Comparison of ENCODE assay signal across 10 cellular contexts in genomic region chr6:34709386-34709785, GRCh38. TPM values are rescaled to one million over a fixed set of nuclear protein-coding genes. Genes with fewer than 3 reads are reported as not detected.
DNase-seq lines count a peak whose midpoint lies in the region; TF ChIP-seq lines count a peak whose summit lies in the region.
"Had no signal": no experiment of that assay in that cellular context is flagged by ENCODE, and none has a peak within 500 bp of the region (broad histone marks: within the 10 kb centered on the region; RNA-seq: fewer than 3 reads in every experiment).

No MANE protein-coding gene starts in this region.

- H3K4me3 ChIP-seq in fibroblast of villous mesenchyme (ENCODE audit: low read depth, low read length): no peak overlapping the region
- no peak overlapping the region for H3K4me3 ChIP-seq in CD4-positive, alpha-beta memory T cell (ENCODE audit: low read length in 2 of 2)

- no peaks in the 10 kb centered on the region for H3K36me3 ChIP-seq in CD4-positive, alpha-beta memory T cell (ENCODE audit: insufficient read depth, low read length)

- peaks cover 8% of the 10 kb centered on the region for H3K4me1 Mint-ChIP-seq in osteocyte (ENCODE audit: unreplicated experiment)
- peaks cover 0 to 8% (median under 1%) of the 10 kb centered on the region in 4 donors for H3K4me1 Mint-ChIP-seq in CD4-positive, alpha-beta memory T cell

- no peaks in the 10 kb centered on the region for H3K9me3 ChIP-seq in CD4-positive, alpha-beta memory T cell (ENCODE audit: control insufficient read depth in 1 of 2, low read length in 2 of 2)

- no peaks in the 10 kb centered on the region for H3K4me1 ChIP-seq in CD4-positive, alpha-beta memory T cell (ENCODE audit: insufficient read depth, low read length)

- DNase-seq in C1 segment of cervical spinal cord (lab: John Stamatoyannopoulos, UW) (peak in 11 of 14 donors; percentile 10 to 58 (median 34)), SK-MEL-5 (ENCODE audit: low read depth, low spot score) (peak; percentile 95), fibroblast of villous mesenchyme (ENCODE audit: low read depth) (peak; percentile 67), osteocyte (ENCODE audit: extremely low spot score, unreplicated experiment) (peak; percentile 85), LoVo (ENCODE audit: low spot score) (no peak), DMS53 (lab: John Stamatoyannopoulos, UW) (no peak)
- no peak for DNase-seq in activated CD4-positive, alpha-beta T cell treated with anti-CD3 and anti-CD28 coated beads, Interleukin-2, amount 50 U/mL, for 48 hours
- no peak for DNase-seq in CD4-positive, alpha-beta memory T cell
- DNase-seq: activated CD4-positive, alpha-beta T cell treated with anti-CD3 and anti-CD28 coated beads, Interleukin-2, amount 10 ng/mL, durations not matched to agents 7 days and 5 days; CD4-positive, CD25-positive, alpha-beta regulatory T cell had no signal

- no peaks in the 10 kb centered on the region for H3K27me3 Mint-ChIP-seq in osteocyte (ENCODE audit: unreplicated experiment)
- H3K27me3 Mint-ChIP-seq in CD4-positive, alpha-beta memory T cell: no peaks in the 10 kb centered on the region
- H3K27me3 Mint-ChIP-seq: activated CD4-positive, alpha-beta T cell treated with anti-CD3 and anti-CD28 coated beads, Interleukin-2, amount 10 ng/mL, durations not matched to agents 7 days and 5 days had no signal

- no peak for TF ChIP-seq CTCF in fibroblast of villous mesenchyme (IDR thresholded peaks at IDR 0.05; ENCODE audit: insufficient read depth, low read depth, low read length)
- no peak for TF ChIP-seq CTCF in osteocyte (IDR thresholded peaks at IDR 0.05)

- H3K27ac Mint-ChIP-seq in osteocyte (ENCODE audit: unreplicated experiment): no peak overlapping the region
- no peak overlapping the region for H3K27ac Mint-ChIP-seq in CD4-positive, alpha-beta memory T cell
- H3K27ac Mint-ChIP-seq: activated CD4-positive, alpha-beta T cell treated with anti-CD3 and anti-CD28 coated beads, Interleukin-2, amount 10 ng/mL, durations not matched to agents 7 days and 5 days; CD4-positive, CD25-positive, alpha-beta regulatory T cell had no signal

- intact Hi-C loops in CD4-positive, alpha-beta memory T cell (cut with micrococcal nuclease): no loop called here

- no peak overlapping the region for H3K27ac ChIP-seq in CD4-positive, alpha-beta memory T cell (ENCODE audit: low read depth, low read length)

- H3K4me3 Mint-ChIP-seq in osteocyte (ENCODE audit: unreplicated experiment): no peak overlapping the region
- no peak overlapping the region for H3K4me3 Mint-ChIP-seq in CD4-positive, alpha-beta memory T cell
- H3K4me3 Mint-ChIP-seq: activated CD4-positive, alpha-beta T cell treated with anti-CD3 and anti-CD28 coated beads, Interleukin-2, amount 10 ng/mL, durations not matched to agents 7 days and 5 days; CD4-positive, CD25-positive, alpha-beta regulatory T cell had no signal

- in situ Hi-C loops in SK-MEL-5 (cut with HindIII; ENCODE audit: low pct_unique_long_range_greater_than_20kb, low sequenced_read_pairs): no loop called here

- H3K36me3 Mint-ChIP-seq in osteocyte (ENCODE audit: unreplicated experiment): no peaks in the 10 kb centered on the region
- H3K36me3 Mint-ChIP-seq in CD4-positive, alpha-beta memory T cell: no peaks in the 10 kb centered on the region
- H3K36me3 Mint-ChIP-seq: CD4-positive, CD25-positive, alpha-beta regulatory T cell had no signal

- CTCF ChIA-PET in CD4-positive, alpha-beta memory T cell (lab: Charles Lee; ENCODE audit: partially characterized antibody): interaction anchor here (1.0 kb wide), 1 partner anchor 11 kb away, joined by 3 read pairs; no protein-coding TSS in a partner anchor

- H3K27me3 ChIP-seq in CD4-positive, alpha-beta memory T cell (ENCODE audit: insufficient read depth, low read length): no peaks in the 10 kb centered on the region

- H3K9me3 Mint-ChIP-seq in osteocyte (ENCODE audit: unreplicated experiment): no peaks in the 10 kb centered on the region
- no peaks in the 10 kb centered on the region for H3K9me3 Mint-ChIP-seq in CD4-positive, alpha-beta memory T cell
- H3K9me3 Mint-ChIP-seq: activated CD4-positive, alpha-beta T cell treated with anti-CD3 and anti-CD28 coated beads, Interleukin-2, amount 10 ng/mL, durations not matched to agents 7 days and 5 days had no signal

- POLR2A ChIA-PET in CD4-positive, alpha-beta memory T cell (lab: Charles Lee; ENCODE audit: partially characterized antibody): no interaction called here

RNA-seq across cellular contexts. Expression of gene ILRUN, which starts 12.8 kb away (rescaled TPM):
- 34.7 and 37.5 TPM in 2 replicates for total RNA-seq in SK-MEL-5 (2014; rRNA removed; shearing (Covaris generic))
- polyA plus RNA-seq in SK-MEL-5 (2015; cell fraction: cytosol; rRNA removed): 39.8 and 40.1 TPM in 2 replicates
- 9.1 and 10.1 TPM in 2 replicates for polyA plus RNA-seq in SK-MEL-5 (2015; cell fraction: nucleus; rRNA removed)
- total RNA-seq in fibroblast of villous mesenchyme (42.2 and 58.3 TPM in 2 replicates), osteocyte (47.3 and 50.2 TPM in 2 replicates)
- 10 to 100 TPM; 68.6 to 70.7 TPM for total RNA-seq in CD4-positive, alpha-beta memory T cell
- 10 to 100 TPM; 14.8 to 15.1 TPM for polyA plus RNA-seq in CD4-positive, alpha-beta memory T cell

RNA-seq across cellular contexts. Expression of gene SNRPC, which starts 47.9 kb away (rescaled TPM):
- 138 and 139 TPM in 2 replicates for total RNA-seq in SK-MEL-5 (2014; rRNA removed; shearing (Covaris generic))
- 221 and 295 TPM in 2 replicates for polyA plus RNA-seq in SK-MEL-5 (2015; cell fraction: cytosol; rRNA removed)
- polyA plus RNA-seq in SK-MEL-5 (2015; cell fraction: nucleus; rRNA removed): 50.7 and 54.2 TPM in 2 replicates
- total RNA-seq in fibroblast of villous mesenchyme (72.5 and 75.7 TPM in 2 replicates), osteocyte (85.2 and 88.6 TPM in 2 replicates)
- total RNA-seq in CD4-positive, alpha-beta memory T cell: 10 to 100 TPM; 39.4 to 49.9 TPM
- polyA plus RNA-seq in CD4-positive, alpha-beta memory T cell: 100 to 1,000 TPM; 252 to 312 TPM

Comparison
In these comparisons a context has a peak if more than half of its experiments do, and no peak if none do; other contexts are left out.
1. DNase-seq: peak in C1 segment of cervical spinal cord (11 of 14), SK-MEL-5 (single experiment), fibroblast of villous mesenchyme (single experiment) and osteocyte (single experiment); none in activated CD4-positive, alpha-beta T cell treated with anti-CD3 and anti-CD28 coated beads, Interleukin-2, amount 50 U/mL, for 48 hours (0 of 2), CD4-positive, alpha-beta memory T cell (0 of 5), LoVo (single experiment) and DMS53 (single experiment).